Comparison of ENCODE assay signal across 1 cellular context in the genomic region with DNA sequence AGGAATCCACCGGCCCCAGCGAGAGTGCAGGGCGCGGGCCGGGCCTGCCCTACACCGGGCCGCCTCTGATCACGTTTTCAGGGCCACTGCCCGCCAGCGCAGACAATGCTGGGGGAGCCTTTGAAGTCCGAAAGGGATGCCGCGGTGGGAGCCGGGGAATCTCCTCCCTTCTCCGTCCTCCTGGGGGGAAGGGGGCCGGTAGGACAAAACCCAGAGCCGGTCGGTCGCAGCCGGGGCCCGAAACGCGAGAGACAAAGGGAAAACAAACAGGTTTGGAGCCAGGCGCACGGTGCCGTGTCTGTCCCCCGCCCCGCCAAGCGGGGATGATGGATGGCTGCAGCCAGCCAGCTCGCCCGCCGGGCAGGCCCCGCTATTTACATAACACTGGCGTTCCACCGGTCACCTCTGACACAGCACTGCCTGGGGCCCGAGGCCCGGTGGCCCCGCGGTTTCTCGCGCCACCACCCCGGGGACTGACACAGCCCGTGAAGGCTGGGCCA.
TF ChIP-seq lines count a peak whose summit lies in the region.

No MANE protein-coding gene starts in this region.

TF ChIP-seq in HepG2, 621 proteins besides CTCF, POLR2A, EP300 and RAD21 (continued from another document and continues in another):
- TF ChIP-seq, protein P1, sequence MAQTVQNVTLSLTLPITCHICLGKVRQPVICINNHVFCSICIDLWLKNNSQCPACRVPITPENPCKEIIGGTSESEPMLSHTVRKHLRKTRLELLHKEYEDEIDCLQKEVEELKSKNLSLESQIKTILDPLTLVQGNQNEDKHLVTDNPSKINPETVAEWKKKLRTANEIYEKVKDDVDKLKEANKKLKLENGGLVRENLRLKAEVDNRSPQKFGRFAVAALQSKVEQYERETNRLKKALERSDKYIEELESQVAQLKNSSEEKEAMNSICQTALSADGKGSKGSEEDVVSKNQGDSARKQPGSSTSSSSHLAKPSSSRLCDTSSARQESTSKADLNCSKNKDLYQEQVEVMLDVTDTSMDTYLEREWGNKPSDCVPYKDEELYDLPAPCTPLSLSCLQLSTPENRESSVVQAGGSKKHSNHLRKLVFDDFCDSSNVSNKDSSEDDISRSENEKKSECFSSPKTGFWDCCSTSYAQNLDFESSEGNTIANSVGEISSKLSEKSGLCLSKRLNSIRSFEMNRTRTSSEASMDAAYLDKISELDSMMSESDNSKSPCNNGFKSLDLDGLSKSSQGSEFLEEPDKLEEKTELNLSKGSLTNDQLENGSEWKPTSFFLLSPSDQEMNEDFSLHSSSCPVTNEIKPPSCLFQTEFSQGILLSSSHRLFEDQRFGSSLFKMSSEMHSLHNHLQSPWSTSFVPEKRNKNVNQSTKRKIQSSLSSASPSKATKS (CRISPR knock-in tag; IDR thresholded peaks at IDR 0.05): 0 out of 2 replicates have a peak, but pooled peaks have one; percentile 43
- 0 out of 2 replicates have a peak, but pooled peaks have one; percentile 8 for TF ChIP-seq MTF2 (CRISPR knock-in tag; IDR thresholded peaks at IDR 0.05; ENCODE audit: borderline replicate concordance)
- no peak for TF ChIP-seq RAD51 (IDR thresholded peaks at IDR 0.05; ENCODE audit: borderline replicate concordance)
- TF ChIP-seq, protein P2, sequence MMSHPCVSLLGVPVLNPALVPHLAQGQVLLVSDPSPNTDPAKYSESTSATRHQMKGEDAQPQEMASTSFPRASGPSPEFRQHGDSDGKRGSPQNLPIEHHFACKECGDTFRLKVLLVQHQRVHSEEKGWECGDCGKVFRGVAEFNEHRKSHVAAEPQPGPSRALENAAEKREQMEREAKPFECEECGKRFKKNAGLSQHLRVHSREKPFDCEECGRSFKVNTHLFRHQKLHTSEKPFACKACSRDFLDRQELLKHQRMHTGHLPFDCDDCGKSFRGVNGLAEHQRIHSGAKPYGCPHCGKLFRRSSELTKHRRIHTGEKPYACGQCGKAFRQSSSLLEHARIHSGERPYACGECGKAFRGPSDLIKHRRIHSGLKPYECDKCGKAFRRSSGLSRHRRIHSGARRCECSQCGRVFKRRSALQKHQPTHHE (CRISPR knock-in tag; IDR thresholded peaks at IDR 0.05; ENCODE audit: borderline replicate concordance): 0 out of 2 replicates have a peak, but pooled peaks have one; percentile 42
- no peak for TF ChIP-seq ZNF10 (CRISPR knock-in tag; IDR thresholded peaks at IDR 0.05; ENCODE audit: borderline replicate concordance, low read depth)
- no peak for TF ChIP-seq KDM6A (CRISPR knock-in tag; IDR thresholded peaks at IDR 0.05; ENCODE audit: low read depth)
- no peak for TF ChIP-seq ESRRA (CRISPR knock-in tag; IDR thresholded peaks at IDR 0.05; ENCODE audit: low read depth)
- TF ChIP-seq, protein P3, sequence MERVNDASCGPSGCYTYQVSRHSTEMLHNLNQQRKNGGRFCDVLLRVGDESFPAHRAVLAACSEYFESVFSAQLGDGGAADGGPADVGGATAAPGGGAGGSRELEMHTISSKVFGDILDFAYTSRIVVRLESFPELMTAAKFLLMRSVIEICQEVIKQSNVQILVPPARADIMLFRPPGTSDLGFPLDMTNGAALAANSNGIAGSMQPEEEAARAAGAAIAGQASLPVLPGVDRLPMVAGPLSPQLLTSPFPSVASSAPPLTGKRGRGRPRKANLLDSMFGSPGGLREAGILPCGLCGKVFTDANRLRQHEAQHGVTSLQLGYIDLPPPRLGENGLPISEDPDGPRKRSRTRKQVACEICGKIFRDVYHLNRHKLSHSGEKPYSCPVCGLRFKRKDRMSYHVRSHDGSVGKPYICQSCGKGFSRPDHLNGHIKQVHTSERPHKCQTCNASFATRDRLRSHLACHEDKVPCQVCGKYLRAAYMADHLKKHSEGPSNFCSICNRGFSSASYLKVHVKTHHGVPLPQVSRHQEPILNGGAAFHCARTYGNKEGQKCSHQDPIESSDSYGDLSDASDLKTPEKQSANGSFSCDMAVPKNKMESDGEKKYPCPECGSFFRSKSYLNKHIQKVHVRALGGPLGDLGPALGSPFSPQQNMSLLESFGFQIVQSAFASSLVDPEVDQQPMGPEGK (CRISPR knock-in tag; IDR thresholded peaks at IDR 0.05): peak; percentile 69
- TF ChIP-seq ZBTB3 (CRISPR knock-in tag; IDR thresholded peaks at IDR 0.05; ENCODE audit: borderline replicate concordance, low read depth): peak; percentile 54; the same call in 1 of the 2 replicates
- TF ChIP-seq, protein P4, sequence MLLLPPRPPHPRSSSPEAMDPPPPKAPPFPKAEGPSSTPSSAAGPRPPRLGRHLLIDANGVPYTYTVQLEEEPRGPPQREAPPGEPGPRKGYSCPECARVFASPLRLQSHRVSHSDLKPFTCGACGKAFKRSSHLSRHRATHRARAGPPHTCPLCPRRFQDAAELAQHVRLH (CRISPR knock-in tag; IDR thresholded peaks at IDR 0.05; ENCODE audit: borderline replicate concordance, low read depth): 0 out of 2 replicates have a peak, but pooled peaks have one; percentile 26
- TF ChIP-seq SYNCRIP (IDR thresholded peaks at IDR 0.05; ENCODE audit: insufficient read depth, low read depth, low read length): no peak
- TF ChIP-seq, protein P5, sequence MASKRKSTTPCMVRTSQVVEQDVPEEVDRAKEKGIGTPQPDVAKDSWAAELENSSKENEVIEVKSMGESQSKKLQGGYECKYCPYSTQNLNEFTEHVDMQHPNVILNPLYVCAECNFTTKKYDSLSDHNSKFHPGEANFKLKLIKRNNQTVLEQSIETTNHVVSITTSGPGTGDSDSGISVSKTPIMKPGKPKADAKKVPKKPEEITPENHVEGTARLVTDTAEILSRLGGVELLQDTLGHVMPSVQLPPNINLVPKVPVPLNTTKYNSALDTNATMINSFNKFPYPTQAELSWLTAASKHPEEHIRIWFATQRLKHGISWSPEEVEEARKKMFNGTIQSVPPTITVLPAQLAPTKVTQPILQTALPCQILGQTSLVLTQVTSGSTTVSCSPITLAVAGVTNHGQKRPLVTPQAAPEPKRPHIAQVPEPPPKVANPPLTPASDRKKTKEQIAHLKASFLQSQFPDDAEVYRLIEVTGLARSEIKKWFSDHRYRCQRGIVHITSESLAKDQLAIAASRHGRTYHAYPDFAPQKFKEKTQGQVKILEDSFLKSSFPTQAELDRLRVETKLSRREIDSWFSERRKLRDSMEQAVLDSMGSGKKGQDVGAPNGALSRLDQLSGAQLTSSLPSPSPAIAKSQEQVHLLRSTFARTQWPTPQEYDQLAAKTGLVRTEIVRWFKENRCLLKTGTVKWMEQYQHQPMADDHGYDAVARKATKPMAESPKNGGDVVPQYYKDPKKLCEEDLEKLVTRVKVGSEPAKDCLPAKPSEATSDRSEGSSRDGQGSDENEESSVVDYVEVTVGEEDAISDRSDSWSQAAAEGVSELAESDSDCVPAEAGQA (IDR thresholded peaks at IDR 0.05; ENCODE audit: low read depth): no peak
- TF ChIP-seq, protein P5 (CRISPR knock-in tag; IDR thresholded peaks at IDR 0.05; ENCODE audit: borderline replicate concordance): 0 out of 2 replicates have a peak, but pooled peaks have one; percentile 45
- peak; percentile 41 for TF ChIP-seq HNRNPLL (IDR thresholded peaks at IDR 0.05; ENCODE audit: low read depth, low read length, poor library complexity, severe bottlenecking)
- TF ChIP-seq HOXD1 (CRISPR knock-in tag; IDR thresholded peaks at IDR 0.05): peak; percentile 97
- peak; percentile 36; the same call in 1 of the 2 replicates for TF ChIP-seq KAT8 (CRISPR knock-in tag; IDR thresholded peaks at IDR 0.05)
- TF ChIP-seq TCF7 (IDR thresholded peaks at IDR 0.05; ENCODE audit: low read depth): peak; percentile 65
- no peak for TF ChIP-seq ZNF383 (CRISPR knock-in tag; IDR thresholded peaks at IDR 0.05; ENCODE audit: borderline replicate concordance)
- TF ChIP-seq, protein P6, sequence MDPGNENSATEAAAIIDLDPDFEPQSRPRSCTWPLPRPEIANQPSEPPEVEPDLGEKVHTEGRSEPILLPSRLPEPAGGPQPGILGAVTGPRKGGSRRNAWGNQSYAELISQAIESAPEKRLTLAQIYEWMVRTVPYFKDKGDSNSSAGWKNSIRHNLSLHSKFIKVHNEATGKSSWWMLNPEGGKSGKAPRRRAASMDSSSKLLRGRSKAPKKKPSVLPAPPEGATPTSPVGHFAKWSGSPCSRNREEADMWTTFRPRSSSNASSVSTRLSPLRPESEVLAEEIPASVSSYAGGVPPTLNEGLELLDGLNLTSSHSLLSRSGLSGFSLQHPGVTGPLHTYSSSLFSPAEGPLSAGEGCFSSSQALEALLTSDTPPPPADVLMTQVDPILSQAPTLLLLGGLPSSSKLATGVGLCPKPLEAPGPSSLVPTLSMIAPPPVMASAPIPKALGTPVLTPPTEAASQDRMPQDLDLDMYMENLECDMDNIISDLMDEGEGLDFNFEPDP (CRISPR knock-in tag; conservative IDR thresholded peaks at IDR 0.05): no peak
- TF ChIP-seq, protein P7, sequence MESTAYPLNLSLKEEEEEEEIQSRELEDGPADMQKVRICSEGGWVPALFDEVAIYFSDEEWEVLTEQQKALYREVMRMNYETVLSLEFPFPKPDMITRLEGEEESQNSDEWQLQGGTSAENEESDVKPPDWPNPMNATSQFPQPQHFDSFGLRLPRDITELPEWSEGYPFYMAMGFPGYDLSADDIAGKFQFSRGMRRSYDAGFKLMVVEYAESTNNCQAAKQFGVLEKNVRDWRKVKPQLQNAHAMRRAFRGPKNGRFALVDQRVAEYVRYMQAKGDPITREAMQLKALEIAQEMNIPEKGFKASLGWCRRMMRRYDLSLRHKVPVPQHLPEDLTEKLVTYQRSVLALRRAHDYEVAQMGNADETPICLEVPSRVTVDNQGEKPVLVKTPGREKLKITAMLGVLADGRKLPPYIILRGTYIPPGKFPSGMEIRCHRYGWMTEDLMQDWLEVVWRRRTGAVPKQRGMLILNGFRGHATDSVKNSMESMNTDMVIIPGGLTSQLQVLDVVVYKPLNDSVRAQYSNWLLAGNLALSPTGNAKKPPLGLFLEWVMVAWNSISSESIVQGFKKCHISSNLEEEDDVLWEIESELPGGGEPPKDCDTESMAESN (CRISPR knock-in tag; conservative IDR thresholded peaks at IDR 0.05): no peak; the same call in 1 of the 2 replicates
- TF ChIP-seq, protein P8, sequence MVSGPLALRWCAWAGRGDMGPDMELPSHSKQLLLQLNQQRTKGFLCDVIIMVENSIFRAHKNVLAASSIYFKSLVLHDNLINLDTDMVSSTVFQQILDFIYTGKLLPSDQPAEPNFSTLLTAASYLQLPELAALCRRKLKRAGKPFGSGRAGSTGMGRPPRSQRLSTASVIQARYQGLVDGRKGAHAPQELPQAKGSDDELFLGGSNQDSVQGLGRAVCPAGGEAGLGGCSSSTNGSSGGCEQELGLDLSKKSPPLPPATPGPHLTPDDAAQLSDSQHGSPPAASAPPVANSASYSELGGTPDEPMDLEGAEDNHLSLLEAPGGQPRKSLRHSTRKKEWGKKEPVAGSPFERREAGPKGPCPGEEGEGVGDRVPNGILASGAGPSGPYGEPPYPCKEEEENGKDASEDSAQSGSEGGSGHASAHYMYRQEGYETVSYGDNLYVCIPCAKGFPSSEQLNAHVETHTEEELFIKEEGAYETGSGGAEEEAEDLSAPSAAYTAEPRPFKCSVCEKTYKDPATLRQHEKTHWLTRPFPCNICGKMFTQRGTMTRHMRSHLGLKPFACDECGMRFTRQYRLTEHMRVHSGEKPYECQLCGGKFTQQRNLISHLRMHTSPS (CRISPR knock-in tag; IDR thresholded peaks at IDR 0.05; ENCODE audit: low read depth): 0 out of 2 replicates have a peak, but pooled peaks have one; percentile 19
- TF ChIP-seq ZMYM4 (CRISPR knock-in tag; IDR thresholded peaks at IDR 0.05): no peak
- no peak for TF ChIP-seq CCDC6 (CRISPR knock-in tag; IDR thresholded peaks at IDR 0.05)
- no peak for TF ChIP-seq ZNF264 (CRISPR knock-in tag; IDR thresholded peaks at IDR 0.05)
- TF ChIP-seq ZNF605 (CRISPR knock-in tag; IDR thresholded peaks at IDR 0.05): no peak
- TF ChIP-seq, protein P9, sequence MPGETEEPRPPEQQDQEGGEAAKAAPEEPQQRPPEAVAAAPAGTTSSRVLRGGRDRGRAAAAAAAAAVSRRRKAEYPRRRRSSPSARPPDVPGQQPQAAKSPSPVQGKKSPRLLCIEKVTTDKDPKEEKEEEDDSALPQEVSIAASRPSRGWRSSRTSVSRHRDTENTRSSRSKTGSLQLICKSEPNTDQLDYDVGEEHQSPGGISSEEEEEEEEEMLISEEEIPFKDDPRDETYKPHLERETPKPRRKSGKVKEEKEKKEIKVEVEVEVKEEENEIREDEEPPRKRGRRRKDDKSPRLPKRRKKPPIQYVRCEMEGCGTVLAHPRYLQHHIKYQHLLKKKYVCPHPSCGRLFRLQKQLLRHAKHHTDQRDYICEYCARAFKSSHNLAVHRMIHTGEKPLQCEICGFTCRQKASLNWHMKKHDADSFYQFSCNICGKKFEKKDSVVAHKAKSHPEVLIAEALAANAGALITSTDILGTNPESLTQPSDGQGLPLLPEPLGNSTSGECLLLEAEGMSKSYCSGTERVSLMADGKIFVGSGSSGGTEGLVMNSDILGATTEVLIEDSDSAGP (CRISPR knock-in tag; IDR thresholded peaks at IDR 0.05; ENCODE audit: borderline replicate concordance): peak; percentile 31; the same call in 1 of the 2 replicates
- TF ChIP-seq ATF7-NPFF (CRISPR knock-in tag; IDR thresholded peaks at IDR 0.05; ENCODE audit: low read depth): no peak
- no peak for TF ChIP-seq LCORL (IDR thresholded peaks at IDR 0.05)
- peak; percentile 51; the same call in 1 of the 2 replicates for TF ChIP-seq LCORL (CRISPR knock-in tag; IDR thresholded peaks at IDR 0.05)
- TF ChIP-seq, protein P10, sequence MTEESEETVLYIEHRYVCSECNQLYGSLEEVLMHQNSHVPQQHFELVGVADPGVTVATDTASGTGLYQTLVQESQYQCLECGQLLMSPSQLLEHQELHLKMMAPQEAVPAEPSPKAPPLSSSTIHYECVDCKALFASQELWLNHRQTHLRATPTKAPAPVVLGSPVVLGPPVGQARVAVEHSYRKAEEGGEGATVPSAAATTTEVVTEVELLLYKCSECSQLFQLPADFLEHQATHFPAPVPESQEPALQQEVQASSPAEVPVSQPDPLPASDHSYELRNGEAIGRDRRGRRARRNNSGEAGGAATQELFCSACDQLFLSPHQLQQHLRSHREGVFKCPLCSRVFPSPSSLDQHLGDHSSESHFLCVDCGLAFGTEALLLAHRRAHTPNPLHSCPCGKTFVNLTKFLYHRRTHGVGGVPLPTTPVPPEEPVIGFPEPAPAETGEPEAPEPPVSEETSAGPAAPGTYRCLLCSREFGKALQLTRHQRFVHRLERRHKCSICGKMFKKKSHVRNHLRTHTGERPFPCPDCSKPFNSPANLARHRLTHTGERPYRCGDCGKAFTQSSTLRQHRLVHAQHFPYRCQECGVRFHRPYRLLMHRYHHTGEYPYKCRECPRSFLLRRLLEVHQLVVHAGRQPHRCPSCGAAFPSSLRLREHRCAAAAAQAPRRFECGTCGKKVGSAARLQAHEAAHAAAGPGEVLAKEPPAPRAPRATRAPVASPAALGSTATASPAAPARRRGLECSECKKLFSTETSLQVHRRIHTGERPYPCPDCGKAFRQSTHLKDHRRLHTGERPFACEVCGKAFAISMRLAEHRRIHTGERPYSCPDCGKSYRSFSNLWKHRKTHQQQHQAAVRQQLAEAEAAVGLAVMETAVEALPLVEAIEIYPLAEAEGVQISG (CRISPR knock-in tag; IDR thresholded peaks at IDR 0.05): peak; percentile 31; the same call in 1 of the 2 replicates
